ENCODE assay signal across 13 cellular contexts in genomic region chr9:22342489-22343217, GRCh38.
A peak's percentile ranks its signal among the peaks of the same experiment; 100 is the strongest.
DNase-seq lines count a peak whose midpoint lies in the region; ATAC-seq and TF ChIP-seq lines count a peak whose summit lies in the region.
"Had no signal": no experiment of that assay in that cellular context is flagged by ENCODE, and none has a peak within 500 bp of the region (broad histone marks: within the 10 kb centered on the region; RNA-seq: fewer than 3 reads in every experiment).

No MANE protein-coding gene starts in this region.

- DNase-seq in HT1080 (ENCODE audit: low read depth) (peak; percentile 82), SW480 (ENCODE audit: low spot score) (peak; percentile 9), fibroblast of peridontal ligament (ENCODE audit: extremely low read depth) (peak; percentile 15), midbrain (lab: John Stamatoyannopoulos, UW) (no peak), suprapubic skin (ENCODE audit: low spot score in 2 of 2) (no peak), NCI-H187 (lab: John Stamatoyannopoulos, UW) (no peak)
- DNase-seq: activated naive CD8-positive, alpha-beta T cell treated with anti-CD3 and anti-CD28 coated beads, Interleukin-2, amount 10 ng/mL, durations not matched to agents 7 days and 5 days; endodermal cell; stimulated activated CD4-positive, alpha-beta T cell treated with anti-CD3 and anti-CD28 coated beads, Interleukin-4, amount 100 ng/mL, for 1 hour; stimulated activated naive CD8-positive, alpha-beta T cell treated with anti-CD3 and anti-CD28 coated beads, Interleukin-15, amount 100 ng/mL, for 72 hours had no signal

- H3K4me1 ChIP-seq in parathyroid adenoma (no peaks in the 10 kb centered on the region), suprapubic skin (no peaks in the 10 kb centered on the region)

- no peak overlapping the region for H3K4me2 ChIP-seq in parathyroid adenoma (ENCODE audit: low read length)

- no peak for TF ChIP-seq EP300 in suprapubic skin (IDR thresholded peaks at IDR 0.05)

- TF ChIP-seq POLR2A in suprapubic skin (IDR thresholded peaks at IDR 0.05), result no peak

- H3K36me3 ChIP-seq in parathyroid adenoma (ENCODE audit: control insufficient read depth, insufficient read depth, low read length), result no peaks in the 10 kb centered on the region
- no peaks in the 10 kb centered on the region for H3K36me3 ChIP-seq in suprapubic skin
- H3K36me3 ChIP-seq: neutrophil had no signal

- H2AFZ ChIP-seq in parathyroid adenoma, result peak overlapping the region; percentile 17

- ATAC-seq in HG03196 (IDR thresholded peaks at IDR 0.05; ENCODE audit: unreplicated experiment), result no peak
- ATAC-seq: stimulated activated naive CD8-positive, alpha-beta T cell treated with anti-CD3 and anti-CD28 coated beads, Interleukin-15, amount 100 ng/mL, for 72 hours had no signal

- H3K79me2 ChIP-seq in parathyroid adenoma, result no peaks in the 10 kb centered on the region

- H3K27me3 ChIP-seq in parathyroid adenoma (ENCODE audit: control insufficient read depth, insufficient read depth, low read length) (no peaks in the 10 kb centered on the region), suprapubic skin (no peaks in the 10 kb centered on the region)
- H3K27me3 ChIP-seq: neutrophil had no signal

- TF ChIP-seq CTCF in parathyroid adenoma (IDR thresholded peaks at IDR 0.05) (no peak), suprapubic skin (IDR thresholded peaks at IDR 0.05) (no peak)

- no peak overlapping the region for H3K4me3 ChIP-seq in parathyroid adenoma (ENCODE audit: low read depth, low read length)
- no peak overlapping the region for H3K4me3 ChIP-seq in suprapubic skin

- WGBS in suprapubic skin, result 30% methylated on average over 3 of the region's 3 CpGs

- H3K9me3 ChIP-seq in parathyroid adenoma (ENCODE audit: control insufficient read depth, low read length), result no peaks in the 10 kb centered on the region
- H3K9me3 ChIP-seq in suprapubic skin, result no peaks in the 10 kb centered on the region
- H3K9me3 ChIP-seq: neutrophil had no signal

- H3K9ac ChIP-seq in parathyroid adenoma, result no peak overlapping the region

- peak overlapping the region; percentile 44 for H3K27ac ChIP-seq in parathyroid adenoma
- H3K27ac ChIP-seq in suprapubic skin, result no peak overlapping the region
- H3K27ac ChIP-seq: neutrophil had no signal

Comparison
In these comparisons a context has a peak if more than half of its experiments do, and no peak if none do; other contexts are left out.
1. DNase-seq: peak in HT1080 (single experiment), SW480 (single experiment) and fibroblast of peridontal ligament (single experiment); none in midbrain (single experiment), suprapubic skin (0 of 2) and NCI-H187 (0 of 2).